1 cellular context compared by ENCODE assay signal in the genomic region with DNA sequence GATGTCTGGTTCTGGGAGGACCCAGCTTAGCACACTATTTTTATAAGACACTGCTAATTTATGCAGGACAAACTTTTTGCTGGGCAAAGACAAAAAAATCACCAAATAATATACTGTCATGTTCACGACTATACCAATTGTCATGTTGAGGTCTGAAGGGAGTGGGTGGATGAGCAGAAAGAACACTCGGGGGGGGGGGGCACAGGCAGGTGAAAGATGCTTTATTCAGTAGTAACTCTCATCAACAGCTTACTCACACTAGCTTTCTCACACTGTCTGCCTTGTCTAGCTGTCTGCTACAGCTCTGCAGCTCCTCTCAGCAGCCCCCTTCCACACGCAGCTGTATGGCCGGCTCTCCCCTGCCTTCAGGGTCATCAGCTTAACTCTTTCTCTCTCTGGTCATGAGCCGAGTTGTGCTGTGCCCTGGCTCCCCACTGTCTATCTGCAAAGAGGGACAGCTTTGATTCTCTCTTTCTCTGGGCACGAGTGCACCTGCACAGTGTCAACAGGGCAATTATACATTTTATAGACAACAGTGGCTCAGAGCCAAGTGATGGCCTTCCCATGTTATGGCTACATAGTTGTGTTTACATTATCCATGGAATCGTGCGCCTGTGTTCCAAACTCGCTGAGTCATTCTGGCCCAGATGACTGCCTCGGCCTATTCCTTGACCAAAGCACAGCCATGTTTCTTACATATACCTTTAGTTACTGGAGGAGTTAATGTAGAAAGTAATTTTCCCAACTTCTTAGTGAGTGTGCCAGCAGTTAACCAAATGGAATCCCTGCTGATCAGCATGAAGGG.
TF ChIP-seq lines count a peak whose summit lies in the region.

No MANE protein-coding gene starts in this region.

TF ChIP-seq in HepG2, 621 proteins besides CTCF, POLR2A, EP300 and RAD21 (continued from another document and continues in another):
- no peak for TF ChIP-seq ATF6 (CRISPR knock-in tag; conservative IDR thresholded peaks at IDR 0.05)
- no peak for TF ChIP-seq HNRNPL (IDR thresholded peaks at IDR 0.05; ENCODE audit: low read depth, low read length)
- no peak for TF ChIP-seq ZC3H4 (CRISPR knock-in tag; IDR thresholded peaks at IDR 0.05; ENCODE audit: borderline replicate concordance)
- no peak for TF ChIP-seq ZNF331 (CRISPR knock-in tag; IDR thresholded peaks at IDR 0.05)
- TF ChIP-seq, protein P1, sequence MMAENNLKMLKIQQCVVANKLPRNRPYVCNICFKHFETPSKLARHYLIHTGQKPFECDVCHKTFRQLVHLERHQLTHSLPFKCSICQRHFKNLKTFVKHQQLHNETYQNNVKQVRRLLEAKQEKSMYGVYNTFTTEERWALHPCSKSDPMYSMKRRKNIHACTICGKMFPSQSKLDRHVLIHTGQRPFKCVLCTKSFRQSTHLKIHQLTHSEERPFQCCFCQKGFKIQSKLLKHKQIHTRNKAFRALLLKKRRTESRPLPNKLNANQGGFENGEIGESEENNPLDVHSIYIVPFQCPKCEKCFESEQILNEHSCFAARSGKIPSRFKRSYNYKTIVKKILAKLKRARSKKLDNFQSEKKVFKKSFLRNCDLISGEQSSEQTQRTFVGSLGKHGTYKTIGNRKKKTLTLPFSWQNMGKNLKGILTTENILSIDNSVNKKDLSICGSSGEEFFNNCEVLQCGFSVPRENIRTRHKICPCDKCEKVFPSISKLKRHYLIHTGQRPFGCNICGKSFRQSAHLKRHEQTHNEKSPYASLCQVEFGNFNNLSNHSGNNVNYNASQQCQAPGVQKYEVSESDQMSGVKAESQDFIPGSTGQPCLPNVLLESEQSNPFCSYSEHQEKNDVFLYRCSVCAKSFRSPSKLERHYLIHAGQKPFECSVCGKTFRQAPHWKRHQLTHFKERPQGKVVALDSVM (CRISPR knock-in tag; IDR thresholded peaks at IDR 0.05): no peak
- TF ChIP-seq ZNF891 (CRISPR knock-in tag; IDR thresholded peaks at IDR 0.05): no peak
- TF ChIP-seq CHD2 (IDR thresholded peaks at IDR 0.05; ENCODE audit: low read depth, low read length): no peak
- no peak for TF ChIP-seq U2AF2 (IDR thresholded peaks at IDR 0.05; ENCODE audit: low read depth, low read length)
- TF ChIP-seq ZFX (CRISPR knock-in tag; IDR thresholded peaks at IDR 0.05; ENCODE audit: low read depth): peak; percentile 33; the same call in 1 of the 2 replicates
- TF ChIP-seq ZBTB7A (CRISPR knock-in tag; IDR thresholded peaks at IDR 0.05): no peak
- TF ChIP-seq ZNF792 (CRISPR knock-in tag; IDR thresholded peaks at IDR 0.05): no peak
- TF ChIP-seq ZNF776 (CRISPR knock-in tag; IDR thresholded peaks at IDR 0.05): no peak
- no peak for TF ChIP-seq RFX3 (CRISPR knock-in tag; IDR thresholded peaks at IDR 0.05)
- TF ChIP-seq, protein P2, sequence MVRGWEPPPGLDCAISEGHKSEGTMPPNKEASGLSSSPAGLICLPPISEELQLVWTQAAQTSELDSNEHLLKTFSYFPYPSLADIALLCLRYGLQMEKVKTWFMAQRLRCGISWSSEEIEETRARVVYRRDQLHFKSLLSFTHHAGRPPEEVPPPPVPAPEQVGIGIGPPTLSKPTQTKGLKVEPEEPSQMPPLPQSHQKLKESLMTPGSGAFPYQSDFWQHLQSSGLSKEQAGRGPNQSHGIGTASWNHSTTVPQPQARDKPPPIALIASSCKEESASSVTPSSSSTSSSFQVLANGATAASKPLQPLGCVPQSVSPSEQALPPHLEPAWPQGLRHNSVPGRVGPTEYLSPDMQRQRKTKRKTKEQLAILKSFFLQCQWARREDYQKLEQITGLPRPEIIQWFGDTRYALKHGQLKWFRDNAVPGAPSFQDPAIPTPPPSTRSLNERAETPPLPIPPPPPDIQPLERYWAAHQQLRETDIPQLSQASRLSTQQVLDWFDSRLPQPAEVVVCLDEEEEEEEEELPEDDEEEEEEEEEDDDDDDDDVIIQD (CRISPR knock-in tag; IDR thresholded peaks at IDR 0.05; ENCODE audit: low read depth): peak; percentile 33; the same call in 1 of the 2 replicates
- no peak for TF ChIP-seq NR2F1 (CRISPR knock-in tag; IDR thresholded peaks at IDR 0.05)
- TF ChIP-seq ZNF234 (CRISPR knock-in tag; conservative IDR thresholded peaks at IDR 0.05): no peak
- TF ChIP-seq ZBTB43 (CRISPR knock-in tag; conservative IDR thresholded peaks at IDR 0.05): no peak
- no peak for TF ChIP-seq CREB1 (IDR thresholded peaks at IDR 0.05)
- TF ChIP-seq CREB1 (CRISPR knock-in tag; IDR thresholded peaks at IDR 0.05): peak; percentile 51; the same call in 1 of the 2 replicates
- TF ChIP-seq SOX6 (IDR thresholded peaks at IDR 0.05): no peak
- TF ChIP-seq SOX6 (CRISPR knock-in tag; IDR thresholded peaks at IDR 0.05): peak; percentile 38; the same call in 1 of the 2 replicates
- no peak for TF ChIP-seq NCOA1 (CRISPR knock-in tag; IDR thresholded peaks at IDR 0.05)
- TF ChIP-seq ZNF138 (CRISPR knock-in tag; IDR thresholded peaks at IDR 0.05; ENCODE audit: low read depth): no peak
- TF ChIP-seq THAP11 (CRISPR knock-in tag; IDR thresholded peaks at IDR 0.05): no peak
- no peak for TF ChIP-seq KLF16 (CRISPR knock-in tag; IDR thresholded peaks at IDR 0.05)
- peak; percentile 34; the same call in 1 of the 2 replicates for TF ChIP-seq BHLHE40 (IDR thresholded peaks at IDR 0.05; ENCODE audit: low read length)
- TF ChIP-seq, protein P3, sequence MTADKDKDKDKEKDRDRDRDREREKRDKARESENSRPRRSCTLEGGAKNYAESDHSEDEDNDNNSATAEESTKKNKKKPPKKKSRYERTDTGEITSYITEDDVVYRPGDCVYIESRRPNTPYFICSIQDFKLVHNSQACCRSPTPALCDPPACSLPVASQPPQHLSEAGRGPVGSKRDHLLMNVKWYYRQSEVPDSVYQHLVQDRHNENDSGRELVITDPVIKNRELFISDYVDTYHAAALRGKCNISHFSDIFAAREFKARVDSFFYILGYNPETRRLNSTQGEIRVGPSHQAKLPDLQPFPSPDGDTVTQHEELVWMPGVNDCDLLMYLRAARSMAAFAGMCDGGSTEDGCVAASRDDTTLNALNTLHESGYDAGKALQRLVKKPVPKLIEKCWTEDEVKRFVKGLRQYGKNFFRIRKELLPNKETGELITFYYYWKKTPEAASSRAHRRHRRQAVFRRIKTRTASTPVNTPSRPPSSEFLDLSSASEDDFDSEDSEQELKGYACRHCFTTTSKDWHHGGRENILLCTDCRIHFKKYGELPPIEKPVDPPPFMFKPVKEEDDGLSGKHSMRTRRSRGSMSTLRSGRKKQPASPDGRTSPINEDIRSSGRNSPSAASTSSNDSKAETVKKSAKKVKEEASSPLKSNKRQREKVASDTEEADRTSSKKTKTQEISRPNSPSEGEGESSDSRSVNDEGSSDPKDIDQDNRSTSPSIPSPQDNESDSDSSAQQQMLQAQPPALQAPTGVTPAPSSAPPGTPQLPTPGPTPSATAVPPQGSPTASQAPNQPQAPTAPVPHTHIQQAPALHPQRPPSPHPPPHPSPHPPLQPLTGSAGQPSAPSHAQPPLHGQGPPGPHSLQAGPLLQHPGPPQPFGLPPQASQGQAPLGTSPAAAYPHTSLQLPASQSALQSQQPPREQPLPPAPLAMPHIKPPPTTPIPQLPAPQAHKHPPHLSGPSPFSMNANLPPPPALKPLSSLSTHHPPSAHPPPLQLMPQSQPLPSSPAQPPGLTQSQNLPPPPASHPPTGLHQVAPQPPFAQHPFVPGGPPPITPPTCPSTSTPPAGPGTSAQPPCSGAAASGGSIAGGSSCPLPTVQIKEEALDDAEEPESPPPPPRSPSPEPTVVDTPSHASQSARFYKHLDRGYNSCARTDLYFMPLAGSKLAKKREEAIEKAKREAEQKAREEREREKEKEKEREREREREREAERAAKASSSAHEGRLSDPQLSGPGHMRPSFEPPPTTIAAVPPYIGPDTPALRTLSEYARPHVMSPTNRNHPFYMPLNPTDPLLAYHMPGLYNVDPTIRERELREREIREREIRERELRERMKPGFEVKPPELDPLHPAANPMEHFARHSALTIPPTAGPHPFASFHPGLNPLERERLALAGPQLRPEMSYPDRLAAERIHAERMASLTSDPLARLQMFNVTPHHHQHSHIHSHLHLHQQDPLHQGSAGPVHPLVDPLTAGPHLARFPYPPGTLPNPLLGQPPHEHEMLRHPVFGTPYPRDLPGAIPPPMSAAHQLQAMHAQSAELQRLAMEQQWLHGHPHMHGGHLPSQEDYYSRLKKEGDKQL (CRISPR knock-in tag; IDR thresholded peaks at IDR 0.05; ENCODE audit: low read depth): no peak
- peak; percentile 18 for TF ChIP-seq SKI (IDR thresholded peaks at IDR 0.05; ENCODE audit: partially characterized antibody)
- TF ChIP-seq ZNF780A (CRISPR knock-in tag; IDR thresholded peaks at IDR 0.05): no peak
- no peak for TF ChIP-seq MBNL3 (CRISPR knock-in tag; conservative IDR thresholded peaks at IDR 0.05)
- no peak for TF ChIP-seq ZNF121 (CRISPR knock-in tag; IDR thresholded peaks at IDR 0.05)
- TF ChIP-seq RFXANK (CRISPR knock-in tag; IDR thresholded peaks at IDR 0.05): no peak
- TF ChIP-seq NFATC3 (CRISPR knock-in tag; IDR thresholded peaks at IDR 0.05): no peak
- no peak for TF ChIP-seq HOXD1 (CRISPR knock-in tag; IDR thresholded peaks at IDR 0.05)
- no peak for TF ChIP-seq REXO4 (CRISPR knock-in tag; IDR thresholded peaks at IDR 0.05; ENCODE audit: borderline replicate concordance)
- no peak for TF ChIP-seq NFRKB (IDR thresholded peaks at IDR 0.05)
- TF ChIP-seq, protein P4, sequence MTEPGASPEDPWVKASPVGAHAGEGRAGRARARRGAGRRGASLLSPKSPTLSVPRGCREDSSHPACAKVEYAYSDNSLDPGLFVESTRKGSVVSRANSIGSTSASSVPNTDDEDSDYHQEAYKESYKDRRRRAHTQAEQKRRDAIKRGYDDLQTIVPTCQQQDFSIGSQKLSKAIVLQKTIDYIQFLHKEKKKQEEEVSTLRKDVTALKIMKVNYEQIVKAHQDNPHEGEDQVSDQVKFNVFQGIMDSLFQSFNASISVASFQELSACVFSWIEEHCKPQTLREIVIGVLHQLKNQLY (CRISPR knock-in tag; IDR thresholded peaks at IDR 0.05): no peak
- TF ChIP-seq GFI1 (CRISPR knock-in tag; IDR thresholded peaks at IDR 0.05; ENCODE audit: borderline replicate concordance): no peak
- TF ChIP-seq ZNF446 (CRISPR knock-in tag; IDR thresholded peaks at IDR 0.05): no peak
- TF ChIP-seq ZSCAN31 (CRISPR knock-in tag; IDR thresholded peaks at IDR 0.05; ENCODE audit: low read depth): peak; percentile 69
- TF ChIP-seq HDAC6 (IDR thresholded peaks at IDR 0.05; ENCODE audit: low read depth, low read length): no peak
- TF ChIP-seq HNF1A (IDR thresholded peaks at IDR 0.05; ENCODE audit: low read depth): no peak
- no peak for TF ChIP-seq HNF1A (CRISPR knock-in tag; IDR thresholded peaks at IDR 0.05; ENCODE audit: borderline replicate concordance)
- no peak for TF ChIP-seq ELF1 (CRISPR knock-in tag; IDR thresholded peaks at IDR 0.05)
- TF ChIP-seq MZF1 (CRISPR knock-in tag; IDR thresholded peaks at IDR 0.05; ENCODE audit: borderline replicate concordance): no peak
- TF ChIP-seq MAFG (CRISPR knock-in tag; IDR thresholded peaks at IDR 0.05): peak; percentile 73
- TF ChIP-seq MED13 (CRISPR knock-in tag; IDR thresholded peaks at IDR 0.05): no peak
- TF ChIP-seq ZNF501 (CRISPR knock-in tag; IDR thresholded peaks at IDR 0.05): 0 out of 2 replicates have a peak, but pooled peaks have one; percentile 22
- TF ChIP-seq ZNF883 (CRISPR knock-in tag; IDR thresholded peaks at IDR 0.05; ENCODE audit: not compliant biosample characterization): no peak
- TF ChIP-seq ZNF749 (CRISPR knock-in tag; IDR thresholded peaks at IDR 0.05; ENCODE audit: borderline replicate concordance): no peak
- TF ChIP-seq EEA1 (CRISPR knock-in tag; IDR thresholded peaks at IDR 0.05; ENCODE audit: borderline replicate concordance): no peak
- peak; percentile 97 for TF ChIP-seq NFE2L2 (IDR thresholded peaks at IDR 0.05; ENCODE audit: low read length)
